In genomic region chr5:177270653-177271052, GRCh38 we compare ENCODE assay signal across 19 cellular contexts. TPM values are rescaled to one million over a fixed set of nuclear protein-coding genes. Genes with fewer than 3 reads are reported as not detected.
A peak's percentile ranks its signal among the peaks of the same experiment; 100 is the strongest.
DNase-seq lines count a peak whose midpoint lies in the region; ATAC-seq, FAIRE-seq and TF ChIP-seq lines count a peak whose summit lies in the region.
"Had no signal": no experiment of that assay in that cellular context is flagged by ENCODE, and none has a peak within 500 bp of the region (broad histone marks: within the 10 kb centered on the region; RNA-seq: fewer than 3 reads in every experiment).

No MANE protein-coding gene starts in this region.

- peaks cover 63% of the 10 kb centered on the region for H3K36me3 ChIP-seq in GM23338 (ENCODE audit: insufficient read depth)
- H3K36me3 ChIP-seq in pancreas = peaks cover 0 to 21% (median 18%) of the 10 kb centered on the region in 3 donors
- peaks cover 75% of the 10 kb centered on the region for H3K36me3 ChIP-seq in BE2C
- peaks cover 45 to 96% (median 91%) of the 10 kb centered on the region in 4 donors for H3K36me3 ChIP-seq in stomach

- 56 to 61% methylated on average over 3 of the region's 3 CpGs for WGBS in pancreas, 2 donors
- 56 to 76% (median 59%) methylated on average over 3 of the region's 3 CpGs for WGBS in stomach, 5 donors

- peaks cover 11% of the 10 kb centered on the region; the same call in 1 of the 2 replicates for H3K79me2 ChIP-seq in GM23338 (replicated peaks; ENCODE audit: insufficient read depth)

- H3K27ac ChIP-seq in GM23338 (ENCODE audit: low read depth) (0 out of 2 replicates have a peak overlapping the region, but pooled peaks have one; percentile 80), epithelial cell of prostate (peak overlapping the region; percentile 39), pancreas (peak overlapping the region in 3 of 4 donors; percentile 1 to 70 (median 47)), stomach (no peak overlapping the region)

- H3K4me2 ChIP-seq in GM23338 = no peak overlapping the region

- POLR2A ChIA-PET in WTC11 (lab: Charles Lee) = no interaction called here

- H3K27me3 ChIP-seq in GM23338 (ENCODE audit: insufficient read depth) (no peaks in the 10 kb centered on the region), pancreas (no peaks in the 10 kb centered on the region), BE2C (no peaks in the 10 kb centered on the region), stomach (no peaks in the 10 kb centered on the region)

- H3F3A ChIP-seq in GM23338 (replicated peaks; ENCODE audit: low read depth) = peaks cover under 1% of the 10 kb centered on the region; the same call in 1 of the 2 replicates

- TF ChIP-seq POLR2A in stomach (IDR thresholded peaks at IDR 0.05) = no peak

- H2AFZ ChIP-seq in GM23338 = no peak overlapping the region

- H3K9me3 Mint-ChIP-seq in GM23338 (no peaks in the 10 kb centered on the region; the same call in 2 of the 3 replicates), WTC11 (no peaks in the 10 kb centered on the region)

- peaks cover 30% of the 10 kb centered on the region for H4K20me1 ChIP-seq in GM23338 (replicated peaks; ENCODE audit: insufficient read depth)

- TF ChIP-seq CTCF in GM23338 (conservative IDR thresholded peaks at IDR 0.05; ENCODE audit: low read depth in 2 of 2) (no peak), WTC11 (IDR thresholded peaks at IDR 0.05) (no peak), pancreas (IDR thresholded peaks at IDR 0.05) (no peak), BE2C (IDR thresholded peaks at IDR 0.05; ENCODE audit: low read depth, low read length) (no peak), stomach (IDR thresholded peaks at IDR 0.05) (no peak)

- FAIRE-seq in pancreas (lab: Jason Lieb, UNC) = no peak
- FAIRE-seq: D721Med, GM12891, GM18507, H54 had no signal

- H3K4me3 Mint-ChIP-seq in GM23338 = no peak overlapping the region
- no peak overlapping the region for H3K4me3 Mint-ChIP-seq in WTC11

- H3K9me3 ChIP-seq in pancreas = no peaks in the 10 kb centered on the region
- no peaks in the 10 kb centered on the region for H3K9me3 ChIP-seq in BE2C
- no peaks in the 10 kb centered on the region for H3K9me3 ChIP-seq in stomach

- H3K27me3 Mint-ChIP-seq in GM23338 (ENCODE audit: insufficient read depth, low read depth, poor library complexity) (peaks cover 9% of the 10 kb centered on the region), WTC11 (ENCODE audit: low read depth) (no peaks in the 10 kb centered on the region)

- H3K9me2 ChIP-seq in GM23338 (ENCODE audit: insufficient read depth) = no peaks in the 10 kb centered on the region

- H3K4me3 ChIP-seq in GM23338 = no peak overlapping the region
- H3K4me3 ChIP-seq in pancreas = no peak overlapping the region
- no peak overlapping the region for H3K4me3 ChIP-seq in BE2C (ENCODE audit: low read depth, low read length)
- no peak overlapping the region for H3K4me3 ChIP-seq in stomach
- H3K4me3 ChIP-seq: K562 had no signal

- H3K27ac Mint-ChIP-seq in GM23338 (0 out of 2 replicates have a peak overlapping the region, but pooled peaks have one; percentile 10), WTC11 (peak overlapping the region; percentile 44; the same call in 1 of the 2 replicates)

- H3K4me1 ChIP-seq in GM23338 (ENCODE audit: insufficient read depth) = no peaks in the 10 kb centered on the region
- H3K4me1 ChIP-seq in pancreas = peaks cover 8 to 27% (median 19%) of the 10 kb centered on the region in 3 donors
- no peaks in the 10 kb centered on the region for H3K4me1 ChIP-seq in BE2C
- peaks cover 0 to 32% (median 2%) of the 10 kb centered on the region in 4 donors for H3K4me1 ChIP-seq in stomach

- peaks cover 89% of the 10 kb centered on the region for H3K36me3 Mint-ChIP-seq in GM23338 (ENCODE audit: low read depth)
- peaks cover 83% of the 10 kb centered on the region for H3K36me3 Mint-ChIP-seq in WTC11

- DNase-seq in GM23338 (ENCODE audit: low spot score) = no peak
- DNase-seq in WTC11 (ENCODE audit: low spot score) = no peak
- DNase-seq in epithelial cell of prostate (ENCODE audit: low read depth, low spot score) = no peak
- DNase-seq in pancreas = no peak
- DNase-seq in BE2C = no peak
- no peak for DNase-seq in stomach
- DNase-seq: C1 segment of cervical spinal cord, NCI-H1105, NCI-H1694, NCI-H510A, NCI-H82, RPMI8226, SHP77 treated with DMSO at 0.1 percent for 48 hours had no signal

- intact Hi-C loops in pancreas (cut with DNase I) (no loop called here), stomach (cut with DNase I; ENCODE audit: low total_unique reads) (no loop called here)

- TF ChIP-seq EP300 in stomach (IDR thresholded peaks at IDR 0.05) = no peak

- ATAC-seq in GM23338 (no peak), WTC11 (no peak), pancreas (peak; percentile 17 to 64 (median 22)), GM19395 (IDR thresholded peaks at IDR 0.05; ENCODE audit: unreplicated experiment) (no peak)
- ATAC-seq: K562 had no signal

- H3K4me1 Mint-ChIP-seq in GM23338 (no peaks in the 10 kb centered on the region), WTC11 (peaks cover 11% of the 10 kb centered on the region)

- CTCF ChIA-PET in WTC11 (lab: Charles Lee) = interaction anchor here (0.9 kb wide), 1 partner anchor 157 kb away, joined by 3 read pairs; no protein-coding TSS in a partner anchor

TF ChIP-seq in WTC11, 78 proteins besides CTCF, POLR2A, EP300 and RAD21:
- TF ChIP-seq SMAD4 (CRISPR knock-in tag; IDR thresholded peaks at IDR 0.05) = no peak
- no peak for TF ChIP-seq TCF7 (CRISPR knock-in tag; IDR thresholded peaks at IDR 0.05; ENCODE audit: low read depth)
- TF ChIP-seq ZNF423 (CRISPR knock-in tag; IDR thresholded peaks at IDR 0.05) = no peak
- no peak for TF ChIP-seq USF1 (CRISPR knock-in tag; IDR thresholded peaks at IDR 0.05)
- no peak for TF ChIP-seq ZNF425 (CRISPR knock-in tag; conservative IDR thresholded peaks at IDR 0.05)
- TF ChIP-seq MYBL2 (CRISPR knock-in tag; IDR thresholded peaks at IDR 0.05) = no peak
- no peak for TF ChIP-seq ELF4 (CRISPR knock-in tag; IDR thresholded peaks at IDR 0.05; ENCODE audit: low read depth)
- no peak for TF ChIP-seq CBFB (CRISPR knock-in tag; IDR thresholded peaks at IDR 0.05; ENCODE audit: low read depth)
- TF ChIP-seq ZNF138 (CRISPR knock-in tag; conservative IDR thresholded peaks at IDR 0.05) = no peak
- TF ChIP-seq MXD4 (CRISPR knock-in tag; IDR thresholded peaks at IDR 0.05; ENCODE audit: borderline replicate concordance) = no peak
- no peak for TF ChIP-seq SOX15 (CRISPR knock-in tag; IDR thresholded peaks at IDR 0.05)
- TF ChIP-seq KAT7 (CRISPR knock-in tag; IDR thresholded peaks at IDR 0.05; ENCODE audit: borderline replicate concordance) = no peak
TF ChIP-seq in WTC11: peak in this region for 0.

RNA-seq across cellular contexts. Expression of gene RAB24, which starts 32.9 kb away (rescaled TPM):
- total RNA-seq in GM23338 (2014; rRNA removed; shearing (Covaris generic)) = 24.8 and 27.1 TPM in 2 replicates
- 26.1 and 27.7 TPM in 2 replicates for polyA plus RNA-seq in GM23338 (2016; fragmentation: Nextera tagmentation; extraction: Ambion mirVana)
- 37.0 to 40.2 TPM (median 38.0 TPM) in 3 replicates for total RNA-seq in WTC11 (2021)
- 10 to 100 TPM; 34.5 to 43.1 (median 37.7) TPM for total RNA-seq in pancreas
- 100 to 1,000 TPM; 125 to 160 TPM for polyA plus RNA-seq in pancreas
- 68.6 TPM for polyA plus RNA-seq in BE2C (2012; ENCODE audit: insufficient read depth, insufficient read length, low read depth)
- total RNA-seq in stomach = 10 to 100 TPM in 4 of 5 donors, 1 to 10 TPM in 1; 1.8 to 87.2 (median 12.3) TPM
- 10 to 100 TPM; 31.5 to 65.3 (median 33.7) TPM for polyA plus RNA-seq in stomach

RNA-seq across cellular contexts. Expression of gene PRELID1, which starts 32.9 kb away (rescaled TPM):
- total RNA-seq in GM23338 (2014; rRNA removed; shearing (Covaris generic)) = 271 and 328 TPM in 2 replicates
- polyA plus RNA-seq in GM23338 (2016; fragmentation: Nextera tagmentation; extraction: Ambion mirVana) (349 and 359 TPM in 2 replicates), pancreas (100 to 1,000 TPM in 1 of 2 donors, 10 to 100 TPM in 1; 98.6 to 134 TPM), stomach (100 to 1,000 TPM; 140 to 177 (median 171) TPM)
- total RNA-seq in WTC11 (2021) (235 to 273 TPM (median 245 TPM) in 3 replicates), pancreas (100 to 1,000 TPM in 4 of 6 donors, 10 to 100 TPM in 2; 77.8 to 153 (median 127) TPM), stomach (100 to 1,000 TPM in 3 of 5 donors, 10 to 100 TPM in 2; 82.4 to 201 (median 127) TPM)
- polyA plus RNA-seq in BE2C (2012; ENCODE audit: insufficient read depth, insufficient read length, low read depth) = 514 TPM

RNA-seq across cellular contexts. Expression of gene MXD3, which starts 41.0 kb away (rescaled TPM):
- total RNA-seq in GM23338 (2014; rRNA removed; shearing (Covaris generic)) = 11.6 and 13.0 TPM in 2 replicates
- polyA plus RNA-seq in GM23338 (2016; fragmentation: Nextera tagmentation; extraction: Ambion mirVana) (8.4 and 9.9 TPM in 2 replicates), pancreas (10 to 100 TPM; 34.2 to 55.0 TPM), stomach (10 to 100 TPM in 2 of 3 donors, 1 to 10 TPM in 1; 7.6 to 17.8 (median 15.0) TPM)
- total RNA-seq in WTC11 (2021) (16.9 to 25.7 TPM (median 18.8 TPM) in 3 replicates), pancreas (1 to 10 TPM; 3.0 to 7.1 (median 5.4) TPM), stomach (10 to 100 TPM in 4 of 5 donors, 1 to 10 TPM in 1; 6.8 to 86.9 (median 25.0) TPM)
- polyA plus RNA-seq in BE2C (2012; ENCODE audit: insufficient read depth, insufficient read length, low read depth) = 10.6 TPM

Comparison
In these comparisons a context has a peak if more than half of its experiments do, and no peak if none do; other contexts are left out.
1. ATAC-seq: peak in pancreas (4 of 4); none in GM23338 (single experiment), WTC11 (single experiment) and GM19395 (single experiment).
2. H3K27ac ChIP-seq: peak in GM23338 (single experiment), epithelial cell of prostate (single experiment) and pancreas (3 of 4); none in stomach (0 of 5).